10 cellular contexts compared by ENCODE assay signal in genomic region chr6:111861321-111861938, GRCh38. TPM values are rescaled to one million over a fixed set of nuclear protein-coding genes. Genes with fewer than 3 reads are reported as not detected.
A peak's percentile ranks its signal among the peaks of the same experiment; 100 is the strongest.
DNase-seq lines count a peak whose midpoint lies in the region; ATAC-seq lines count a peak whose summit lies in the region.
"Had no signal": no experiment of that assay in that cellular context is flagged by ENCODE, and none has a peak within 500 bp of the region (broad histone marks: within the 10 kb centered on the region; RNA-seq: fewer than 3 reads in every experiment).

No MANE protein-coding gene starts in this region.

- peaks cover 93% of the 10 kb centered on the region for H3K4me1 Mint-ChIP-seq in activated CD8-positive, alpha-beta memory T cell treated with anti-CD3 and anti-CD28 coated beads, Interleukin-2, amount 10 ng/mL, durations not matched to agents 7 days and 5 days
- peaks cover 97% of the 10 kb centered on the region for H3K4me1 Mint-ChIP-seq in activated T-helper 1 cell treated with anti-CD3 and anti-CD28 coated beads, Interleukin-12 subunit alpha, Interleukin-12 subunit beta, Interleukin-2, Interleukin-4 antibody, amounts not matched to agents 30 ng/mL and 10 ng/mL and 1 ng/mL, durations not matched to agents 14 hours and 24 hours and 36 hours (ENCODE audit: low read depth)
- peaks cover 95% of the 10 kb centered on the region for H3K4me1 Mint-ChIP-seq in stimulated activated effector memory CD8-positive, alpha-beta T cell treated with anti-CD3 and anti-CD28 coated beads, Interleukin-12 subunit alpha, Interleukin-12 subunit beta, amount 100 ng/mL, for 72 hours

- H3K36me3 Mint-ChIP-seq in activated CD8-positive, alpha-beta memory T cell treated with anti-CD3 and anti-CD28 coated beads, Interleukin-2, amount 10 ng/mL, durations not matched to agents 7 days and 5 days: peaks cover 18% of the 10 kb centered on the region
- H3K36me3 Mint-ChIP-seq in activated T-helper 1 cell treated with anti-CD3 and anti-CD28 coated beads, Interleukin-12 subunit alpha, Interleukin-12 subunit beta, Interleukin-2, Interleukin-4 antibody, amounts not matched to agents 30 ng/mL and 10 ng/mL and 1 ng/mL, durations not matched to agents 14 hours and 24 hours and 36 hours (ENCODE audit: low read depth): peaks cover 57% of the 10 kb centered on the region
- H3K36me3 Mint-ChIP-seq in stimulated activated effector memory CD8-positive, alpha-beta T cell treated with anti-CD3 and anti-CD28 coated beads, Interleukin-12 subunit alpha, Interleukin-12 subunit beta, amount 100 ng/mL, for 72 hours: peaks cover 55% of the 10 kb centered on the region

- no peaks in the 10 kb centered on the region for H3K9me3 Mint-ChIP-seq in activated CD8-positive, alpha-beta memory T cell treated with anti-CD3 and anti-CD28 coated beads, Interleukin-2, amount 10 ng/mL, durations not matched to agents 7 days and 5 days (ENCODE audit: low read depth)
- H3K9me3 Mint-ChIP-seq in activated T-helper 1 cell treated with anti-CD3 and anti-CD28 coated beads, Interleukin-12 subunit alpha, Interleukin-12 subunit beta, Interleukin-2, Interleukin-4 antibody, amounts not matched to agents 30 ng/mL and 10 ng/mL and 1 ng/mL, durations not matched to agents 14 hours and 24 hours and 36 hours: no peaks in the 10 kb centered on the region
- H3K9me3 Mint-ChIP-seq in stimulated activated effector memory CD8-positive, alpha-beta T cell treated with anti-CD3 and anti-CD28 coated beads, Interleukin-12 subunit alpha, Interleukin-12 subunit beta, amount 100 ng/mL, for 72 hours: no peaks in the 10 kb centered on the region

- H3K27ac Mint-ChIP-seq in activated CD8-positive, alpha-beta memory T cell treated with anti-CD3 and anti-CD28 coated beads, Interleukin-2, amount 10 ng/mL, durations not matched to agents 7 days and 5 days: peak overlapping the region; percentile 1
- H3K27ac Mint-ChIP-seq in activated T-helper 1 cell treated with anti-CD3 and anti-CD28 coated beads, Interleukin-12 subunit alpha, Interleukin-12 subunit beta, Interleukin-2, Interleukin-4 antibody, amounts not matched to agents 30 ng/mL and 10 ng/mL and 1 ng/mL, durations not matched to agents 14 hours and 24 hours and 36 hours: peak overlapping the region; percentile 32
- peak overlapping the region; percentile 83 for H3K27ac Mint-ChIP-seq in stimulated activated effector memory CD8-positive, alpha-beta T cell treated with anti-CD3 and anti-CD28 coated beads, Interleukin-12 subunit alpha, Interleukin-12 subunit beta, amount 100 ng/mL, for 72 hours

- intact Hi-C loops in activated T-helper 1 cell treated with anti-CD3 and anti-CD28 coated beads, Interleukin-12 subunit alpha, Interleukin-12 subunit beta, Interleukin-2, Interleukin-4 antibody, amounts not matched to agents 30 ng/mL and 10 ng/mL and 1 ng/mL, durations not matched to agents 14 hours and 24 hours and 36 hours (cut with micrococcal nuclease): loop anchor here (1.0 kb wide), 1 partner anchor 9 kb away; no protein-coding TSS in a partner anchor

- no peak overlapping the region for H3K4me3 Mint-ChIP-seq in activated CD8-positive, alpha-beta memory T cell treated with anti-CD3 and anti-CD28 coated beads, Interleukin-2, amount 10 ng/mL, durations not matched to agents 7 days and 5 days
- no peak overlapping the region for H3K4me3 Mint-ChIP-seq in activated T-helper 1 cell treated with anti-CD3 and anti-CD28 coated beads, Interleukin-12 subunit alpha, Interleukin-12 subunit beta, Interleukin-2, Interleukin-4 antibody, amounts not matched to agents 30 ng/mL and 10 ng/mL and 1 ng/mL, durations not matched to agents 14 hours and 24 hours and 36 hours
- peak overlapping the region; percentile 28 for H3K4me3 Mint-ChIP-seq in stimulated activated effector memory CD8-positive, alpha-beta T cell treated with anti-CD3 and anti-CD28 coated beads, Interleukin-12 subunit alpha, Interleukin-12 subunit beta, amount 100 ng/mL, for 72 hours

- DNase-seq in activated CD8-positive, alpha-beta memory T cell treated with anti-CD3 and anti-CD28 coated beads, Interleukin-2, amount 10 ng/mL, durations not matched to agents 7 days and 5 days: no peak
- DNase-seq in activated CD8-positive, alpha-beta memory T cell treated with anti-CD3 and anti-CD28 coated beads, Interleukin-2, amount 50 U/mL, for 48 hours: no peak
- DNase-seq in NCI-H187 (lab: John Stamatoyannopoulos, UW) (peak; percentile 75 to 76), H4 (ENCODE audit: low spot score) (no peak), GDM1 (lab: John Stamatoyannopoulos, UW) (no peak)
- no peak for DNase-seq in activated T-helper 1 cell treated with anti-CD3 and anti-CD28 coated beads, Interleukin-12 subunit alpha, Interleukin-12 subunit beta, Interleukin-2, Interleukin-4 antibody, amounts not matched to agents 30 ng/mL and 10 ng/mL and 1 ng/mL, durations not matched to agents 14 hours and 24 hours and 36 hours (ENCODE audit: low spot score)
- peak in 1 of 2 donors; percentile 51 for DNase-seq in stimulated activated effector memory CD8-positive, alpha-beta T cell treated with anti-CD3 and anti-CD28 coated beads, Interleukin-12 subunit alpha, Interleukin-12 subunit beta, amount 100 ng/mL, for 72 hours (ENCODE audit: low spot score in 2 of 2)
- DNase-seq: activated CD4-positive, alpha-beta T cell treated with anti-CD3 and anti-CD28 coated beads, Interleukin-2, amount 50 U/mL, for 48 hours; amniotic stem cell had no signal

- no peaks in the 10 kb centered on the region for H3K27me3 Mint-ChIP-seq in activated CD8-positive, alpha-beta memory T cell treated with anti-CD3 and anti-CD28 coated beads, Interleukin-2, amount 10 ng/mL, durations not matched to agents 7 days and 5 days
- H3K27me3 Mint-ChIP-seq in activated T-helper 1 cell treated with anti-CD3 and anti-CD28 coated beads, Interleukin-12 subunit alpha, Interleukin-12 subunit beta, Interleukin-2, Interleukin-4 antibody, amounts not matched to agents 30 ng/mL and 10 ng/mL and 1 ng/mL, durations not matched to agents 14 hours and 24 hours and 36 hours (ENCODE audit: insufficient read depth): no peaks in the 10 kb centered on the region

- peak; percentile 43 for ATAC-seq in activated CD8-positive, alpha-beta memory T cell treated with anti-CD3 and anti-CD28 coated beads, Interleukin-2, amount 10 ng/mL, durations not matched to agents 7 days and 5 days
- ATAC-seq in stimulated activated effector memory CD8-positive, alpha-beta T cell treated with anti-CD3 and anti-CD28 coated beads, Interleukin-12 subunit alpha, Interleukin-12 subunit beta, amount 100 ng/mL, for 72 hours: peak; percentile 79
- ATAC-seq in GM18519 (IDR thresholded peaks at IDR 0.05; ENCODE audit: low FRiP score, unreplicated experiment): no peak

- CTCF ChIA-PET in activated CD8-positive, alpha-beta memory T cell treated with anti-CD3 and anti-CD28 coated beads, Interleukin-2, amount 10 ng/mL, durations not matched to agents 7 days and 5 days (lab: Charles Lee): interaction anchor here (0.8 to 1.6 kb wide), 5 partner anchors 10 to 131 kb away, joined by 3 to 5 read pairs (median 3); partner anchors contain the start of gene FYN

RNA-seq across cellular contexts. Expression of gene FYN, which starts 11.8 kb away (rescaled TPM):
- 100 to 1,000 TPM; 266 to 323 TPM for total RNA-seq in activated CD8-positive, alpha-beta memory T cell treated with anti-CD3 and anti-CD28 coated beads, Interleukin-2, amount 10 ng/mL, durations not matched to agents 7 days and 5 days
- 347 and 355 TPM in 2 replicates for total RNA-seq in activated T-helper 1 cell treated with anti-CD3 and anti-CD28 coated beads, Interleukin-12 subunit alpha, Interleukin-12 subunit beta, Interleukin-2, Interleukin-4 antibody, amounts not matched to agents 30 ng/mL and 10 ng/mL and 1 ng/mL, durations not matched to agents 14 hours and 24 hours and 36 hours
- 19.9 and 22.8 TPM in 2 replicates for total RNA-seq in H4 (2014; rRNA removed; shearing (Covaris generic))

Comparison
In these comparisons a context has a peak if more than half of its experiments do, and no peak if none do; other contexts are left out.
1. DNase-seq: peak in NCI-H187 (2 of 2); none in activated CD8-positive, alpha-beta memory T cell treated with anti-CD3 and anti-CD28 coated beads, Interleukin-2, amount 10 ng/mL, durations not matched to agents 7 days and 5 days (single experiment), activated CD8-positive, alpha-beta memory T cell treated with anti-CD3 and anti-CD28 coated beads, Interleukin-2, amount 50 U/mL, for 48 hours (single experiment), activated T-helper 1 cell treated with anti-CD3 and anti-CD28 coated beads, Interleukin-12 subunit alpha, Interleukin-12 subunit beta, Interleukin-2, Interleukin-4 antibody, amounts not matched to agents 30 ng/mL and 10 ng/mL and 1 ng/mL, durations not matched to agents 14 hours and 24 hours and 36 hours (single experiment), H4 (single experiment) and GDM1 (single experiment).
2. H3K27ac Mint-ChIP-seq: peak in every context shown above with its lines; median percentile 83 in stimulated activated effector memory CD8-positive, alpha-beta T cell treated with anti-CD3 and anti-CD28 coated beads, Interleukin-12 subunit alpha, Interleukin-12 subunit beta, amount 100 ng/mL, for 72 hours; 32 in activated T-helper 1 cell treated with anti-CD3 and anti-CD28 coated beads, Interleukin-12 subunit alpha, Interleukin-12 subunit beta, Interleukin-2, Interleukin-4 antibody, amounts not matched to agents 30 ng/mL and 10 ng/mL and 1 ng/mL, durations not matched to agents 14 hours and 24 hours and 36 hours; 1 in activated CD8-positive, alpha-beta memory T cell treated with anti-CD3 and anti-CD28 coated beads, Interleukin-2, amount 10 ng/mL, durations not matched to agents 7 days and 5 days.
3. RNA of gene FYN, which starts 11.8 kb away (total RNA-seq): 347 to 355 TPM in activated T-helper 1 cell treated with anti-CD3 and anti-CD28 coated beads, Interleukin-12 subunit alpha, Interleukin-12 subunit beta, Interleukin-2, Interleukin-4 antibody, amounts not matched to agents 30 ng/mL and 10 ng/mL and 1 ng/mL, durations not matched to agents 14 hours and 24 hours and 36 hours and 266 to 323 TPM in activated CD8-positive, alpha-beta memory T cell treated with anti-CD3 and anti-CD28 coated beads, Interleukin-2, amount 10 ng/mL, durations not matched to agents 7 days and 5 days; 19.9 to 22.8 TPM in H4; every median in the first group is over 10 times any median in the second.